ENCODE assay signal across 23 cellular contexts in the genomic region with DNA sequence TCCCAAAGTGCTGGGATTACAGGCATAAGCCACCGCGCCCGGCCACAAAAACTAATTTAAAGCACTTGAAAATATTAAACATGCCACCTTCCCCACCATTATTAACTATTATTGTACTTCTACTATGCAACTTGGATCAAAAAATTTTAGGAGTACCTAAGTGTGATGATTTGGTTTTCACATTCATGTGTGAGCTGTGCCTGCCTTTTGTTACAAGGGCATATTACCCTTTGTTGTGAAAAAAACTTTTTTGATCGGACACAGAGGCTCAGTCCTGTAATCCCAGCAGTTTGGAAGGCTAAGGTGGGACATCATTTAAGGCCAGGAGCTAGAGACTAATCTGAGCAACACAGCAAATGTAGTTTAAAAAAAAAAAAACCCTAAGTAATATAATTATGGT.
"Had no signal": no experiment of that assay in that cellular context is flagged by ENCODE, and none has a peak within 500 bp of the region (broad histone marks: within the 10 kb centered on the region; RNA-seq: fewer than 3 reads in every experiment).

No MANE protein-coding gene starts in this region.

- H3K4me3 Mint-ChIP-seq: effector memory CD8-positive, alpha-beta T cell; nephron progenitor cell had no signal

- H3K27me3 Mint-ChIP-seq: effector memory CD8-positive, alpha-beta T cell; naive thymus-derived CD8-positive, alpha-beta T cell had no signal

- ATAC-seq: effector memory CD8-positive, alpha-beta T cell; left ventricle myocardium superior; lower lobe of right lung; naive thymus-derived CD8-positive, alpha-beta T cell; pancreas; sciatic nerve had no signal

- H3K4me1 Mint-ChIP-seq: nephron progenitor cell had no signal

- H3K27me3 ChIP-seq: pancreas, stomach, thyroid gland, vagina had no signal

- FAIRE-seq: endometrium, frontal cortex, keratinocyte, pancreas had no signal

- H3K9me3 Mint-ChIP-seq: effector memory CD8-positive, alpha-beta T cell; naive thymus-derived CD8-positive, alpha-beta T cell; nephron progenitor cell had no signal

- H3K9me3 ChIP-seq: lower lobe of right lung, pancreas, stomach, thyroid gland, vagina had no signal

- DNase-seq: cortex of kidney; effector memory CD8-positive, alpha-beta T cell; head of caudate nucleus; left ventricle myocardium superior; lower lobe of right lung; naive thymus-derived CD8-positive, alpha-beta T cell; nephron progenitor cell; nucleus accumbens; pancreas; stimulated activated CD4-positive, alpha-beta T cell treated with anti-CD3 and anti-CD28 coated beads, Interleukin-12 subunit alpha, Interleukin-12 subunit beta, amount 100 ng/mL, for 4 hours; stimulated activated CD4-positive, alpha-beta T cell treated with anti-CD3 and anti-CD28 coated beads, Interleukin-1b, Interleukin-23, amount 100 ng/mL, for 48 hours; stimulated activated CD4-positive, alpha-beta T cell treated with anti-CD3 and anti-CD28 coated beads, Interleukin-4, amount 100 ng/mL, for 1 hour; stimulated activated CD8-positive, alpha-beta memory T cell treated with anti-CD3 and anti-CD28 coated beads, Interleukin-4, amount 100 ng/mL, for 48 hours; stimulated activated naive CD4-positive, alpha-beta T cell treated with Interleukin-2 at 50 U/mL for 16 hours; stomach; thyroid gland; trophoblast cell had no signal

- H3K4me2 ChIP-seq: smooth muscle cell had no signal

- H3K4me3 ChIP-seq: lower lobe of right lung, pancreas, smooth muscle cell, stomach, thyroid gland, vagina had no signal

- H3K27ac ChIP-seq: lower lobe of right lung, pancreas, stomach, thyroid gland, vagina had no signal

- H3K4me1 ChIP-seq: thyroid gland had no signal
